Comparison of ENCODE assay signal across 17 cellular contexts in the genomic region with DNA sequence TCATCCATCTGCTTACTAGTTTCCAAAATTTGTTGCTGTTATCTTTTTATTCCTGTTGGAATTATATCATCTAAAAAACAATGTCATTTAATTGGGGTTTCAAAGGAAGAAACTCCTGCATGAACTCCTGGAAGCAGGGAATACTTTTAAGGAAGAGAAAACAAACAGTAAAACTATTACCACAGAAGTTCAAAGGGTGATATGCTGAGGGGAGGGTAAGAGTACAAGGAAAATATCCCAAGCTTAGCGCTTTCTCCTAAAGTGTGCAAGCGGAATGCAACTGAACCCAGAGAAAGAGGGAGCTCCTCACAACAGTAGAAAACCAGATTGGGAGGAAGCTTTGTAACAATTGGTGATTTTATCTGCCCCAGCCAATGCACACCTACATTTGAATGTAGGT.
"Had no signal": no experiment of that assay in that cellular context is flagged by ENCODE, and none has a peak within 500 bp of the region (broad histone marks: within the 10 kb centered on the region; RNA-seq: fewer than 3 reads in every experiment).

No MANE protein-coding gene starts in this region.

- H3K9me3 ChIP-seq: heart right ventricle, left ventricle myocardium inferior, psoas muscle, sigmoid colon, thyroid gland, upper lobe of left lung, uterus had no signal

- H3K27ac ChIP-seq: heart right ventricle, psoas muscle, sigmoid colon, skin epidermis, thyroid gland, upper lobe of left lung, uterus had no signal

- H3K4me1 Mint-ChIP-seq: immature natural killer cell had no signal

- DNase-seq: effector memory CD4-positive, alpha-beta T cell; heart right ventricle; immature natural killer cell; left ventricle myocardium inferior; mesendoderm; naive thymus-derived CD4-positive, alpha-beta T cell; nephron progenitor cell; psoas muscle; sigmoid colon; stimulated activated CD4-positive, alpha-beta T cell treated with anti-CD3 and anti-CD28 coated beads, Interleukin-12 subunit alpha, Interleukin-12 subunit beta, amount 100 ng/mL, for 4 hours; stimulated activated naive CD4-positive, alpha-beta T cell treated with Interleukin-2 at 50 U/mL for 16 hours; thyroid gland; upper lobe of left lung; uterus had no signal

- H3K4me3 ChIP-seq: heart right ventricle, left ventricle myocardium inferior, lung, psoas muscle, sigmoid colon, skin epidermis, thyroid gland, upper lobe of left lung, uterus had no signal

- H3K27ac Mint-ChIP-seq: immature natural killer cell; naive thymus-derived CD4-positive, alpha-beta T cell; nephron progenitor cell had no signal

- H3K4me1 ChIP-seq: sigmoid colon, uterus had no signal

- H3K36me3 ChIP-seq: heart right ventricle, left ventricle myocardium inferior, sigmoid colon, thyroid gland, upper lobe of left lung, uterus had no signal

- H3K9me3 Mint-ChIP-seq: immature natural killer cell; naive thymus-derived CD4-positive, alpha-beta T cell; nephron progenitor cell had no signal

- H3K36me3 Mint-ChIP-seq: immature natural killer cell; naive thymus-derived CD4-positive, alpha-beta T cell had no signal

- H3K27me3 ChIP-seq: heart right ventricle, sigmoid colon, thyroid gland, upper lobe of left lung, uterus had no signal

- ATAC-seq: esophagus mucosa; heart right ventricle; naive thymus-derived CD4-positive, alpha-beta T cell; psoas muscle had no signal

- H3K4me3 Mint-ChIP-seq: immature natural killer cell; naive thymus-derived CD4-positive, alpha-beta T cell; nephron progenitor cell had no signal
